In genomic region chr9:6114424-6114823, GRCh38 we compare ENCODE assay signal across 1 cellular context.
TF ChIP-seq lines count a peak whose summit lies in the region.

No MANE protein-coding gene starts in this region.

TF ChIP-seq in H1, 55 proteins besides CTCF, POLR2A, EP300 and RAD21:
- TF ChIP-seq CBX8 (IDR thresholded peaks at IDR 0.05; ENCODE audit: borderline replicate concordance, low read depth, low read length) (no peak), HDAC6 (IDR thresholded peaks at IDR 0.05; ENCODE audit: low read depth, low read length) (no peak), MAX (IDR thresholded peaks at IDR 0.05) (no peak), SP2 (IDR thresholded peaks at IDR 0.05; ENCODE audit: low read length) (no peak), TEAD4 (IDR thresholded peaks at IDR 0.05; ENCODE audit: low read depth, low read length) (no peak), RXRA (IDR thresholded peaks at IDR 0.05; ENCODE audit: insufficient read depth, low read depth, low read length) (no peak), SIRT6 (IDR thresholded peaks at IDR 0.05; ENCODE audit: low read length) (no peak), RNF2 (IDR thresholded peaks at IDR 0.05; ENCODE audit: borderline replicate concordance, low read depth, low read length, missing control alignments, poor library complexity, severe bottlenecking) (no peak), BRCA1 (IDR thresholded peaks at IDR 0.05; ENCODE audit: low read depth, low read length) (no peak), POU5F1 (IDR thresholded peaks at IDR 0.05; ENCODE audit: low read depth, low read length) (no peak), CHD1 (IDR thresholded peaks at IDR 0.05; ENCODE audit: low read depth, low read length) (no peak), FOSL1 (IDR thresholded peaks at IDR 0.05; ENCODE audit: insufficient read depth, low read depth, low read length) (no peak), E2F6 (IDR thresholded peaks at IDR 0.05) (no peak), NANOG (IDR thresholded peaks at IDR 0.05; ENCODE audit: insufficient read depth, low read depth, low read length, poor library complexity, severe bottlenecking) (no peak), SIX5 (IDR thresholded peaks at IDR 0.05; ENCODE audit: low read depth, low read length) (no peak), SP4 (IDR thresholded peaks at IDR 0.05; ENCODE audit: low read length) (no peak), ASH2L (IDR thresholded peaks at IDR 0.05; ENCODE audit: low read length) (no peak), USF2 (IDR thresholded peaks at IDR 0.05; ENCODE audit: low read length) (no peak)
